Comparison of ENCODE assay signal across 1 cellular context in genomic region chr10:119466655-119467054, GRCh38.
TF ChIP-seq lines count a peak whose summit lies in the region.

No MANE protein-coding gene starts in this region.

TF ChIP-seq in GM23338, 12 proteins besides CTCF, POLR2A, EP300 and RAD21 (continued from another document):
- no peak for TF ChIP-seq ETS1 (IDR thresholded peaks at IDR 0.05)
- TF ChIP-seq EZH2 (IDR thresholded peaks at IDR 0.05; ENCODE audit: low read depth, unreplicated experiment) = no peak
- TF ChIP-seq ZNF331 (CRISPR knock-in tag; IDR thresholded peaks at IDR 0.05; ENCODE audit: low read depth) = no peak
- no peak for TF ChIP-seq NANOG (IDR thresholded peaks at IDR 0.05; ENCODE audit: borderline replicate concordance)
- TF ChIP-seq STAT1 (IDR thresholded peaks at IDR 0.05; ENCODE audit: unreplicated experiment) = no peak
- no peak for TF ChIP-seq POLR2AphosphoS5 (IDR thresholded peaks at IDR 0.05; ENCODE audit: low read depth)
- no peak for TF ChIP-seq EZH2phosphoT487 (IDR thresholded peaks at IDR 0.05; ENCODE audit: unreplicated experiment)
- TF ChIP-seq JUNB (IDR thresholded peaks at IDR 0.05; ENCODE audit: unreplicated experiment) = no peak
- TF ChIP-seq, protein P1, sequence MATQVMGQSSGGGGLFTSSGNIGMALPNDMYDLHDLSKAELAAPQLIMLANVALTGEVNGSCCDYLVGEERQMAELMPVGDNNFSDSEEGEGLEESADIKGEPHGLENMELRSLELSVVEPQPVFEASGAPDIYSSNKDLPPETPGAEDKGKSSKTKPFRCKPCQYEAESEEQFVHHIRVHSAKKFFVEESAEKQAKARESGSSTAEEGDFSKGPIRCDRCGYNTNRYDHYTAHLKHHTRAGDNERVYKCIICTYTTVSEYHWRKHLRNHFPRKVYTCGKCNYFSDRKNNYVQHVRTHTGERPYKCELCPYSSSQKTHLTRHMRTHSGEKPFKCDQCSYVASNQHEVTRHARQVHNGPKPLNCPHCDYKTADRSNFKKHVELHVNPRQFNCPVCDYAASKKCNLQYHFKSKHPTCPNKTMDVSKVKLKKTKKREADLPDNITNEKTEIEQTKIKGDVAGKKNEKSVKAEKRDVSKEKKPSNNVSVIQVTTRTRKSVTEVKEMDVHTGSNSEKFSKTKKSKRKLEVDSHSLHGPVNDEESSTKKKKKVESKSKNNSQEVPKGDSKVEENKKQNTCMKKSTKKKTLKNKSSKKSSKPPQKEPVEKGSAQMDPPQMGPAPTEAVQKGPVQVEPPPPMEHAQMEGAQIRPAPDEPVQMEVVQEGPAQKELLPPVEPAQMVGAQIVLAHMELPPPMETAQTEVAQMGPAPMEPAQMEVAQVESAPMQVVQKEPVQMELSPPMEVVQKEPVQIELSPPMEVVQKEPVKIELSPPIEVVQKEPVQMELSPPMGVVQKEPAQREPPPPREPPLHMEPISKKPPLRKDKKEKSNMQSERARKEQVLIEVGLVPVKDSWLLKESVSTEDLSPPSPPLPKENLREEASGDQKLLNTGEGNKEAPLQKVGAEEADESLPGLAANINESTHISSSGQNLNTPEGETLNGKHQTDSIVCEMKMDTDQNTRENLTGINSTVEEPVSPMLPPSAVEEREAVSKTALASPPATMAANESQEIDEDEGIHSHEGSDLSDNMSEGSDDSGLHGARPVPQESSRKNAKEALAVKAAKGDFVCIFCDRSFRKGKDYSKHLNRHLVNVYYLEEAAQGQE (IDR thresholded peaks at IDR 0.05; ENCODE audit: unreplicated experiment) = no peak
- no peak for TF ChIP-seq CREB1 (CRISPR knock-in tag; IDR thresholded peaks at IDR 0.05; ENCODE audit: low read depth)
